ENCODE assay signal across 1 cellular context in the genomic region with DNA sequence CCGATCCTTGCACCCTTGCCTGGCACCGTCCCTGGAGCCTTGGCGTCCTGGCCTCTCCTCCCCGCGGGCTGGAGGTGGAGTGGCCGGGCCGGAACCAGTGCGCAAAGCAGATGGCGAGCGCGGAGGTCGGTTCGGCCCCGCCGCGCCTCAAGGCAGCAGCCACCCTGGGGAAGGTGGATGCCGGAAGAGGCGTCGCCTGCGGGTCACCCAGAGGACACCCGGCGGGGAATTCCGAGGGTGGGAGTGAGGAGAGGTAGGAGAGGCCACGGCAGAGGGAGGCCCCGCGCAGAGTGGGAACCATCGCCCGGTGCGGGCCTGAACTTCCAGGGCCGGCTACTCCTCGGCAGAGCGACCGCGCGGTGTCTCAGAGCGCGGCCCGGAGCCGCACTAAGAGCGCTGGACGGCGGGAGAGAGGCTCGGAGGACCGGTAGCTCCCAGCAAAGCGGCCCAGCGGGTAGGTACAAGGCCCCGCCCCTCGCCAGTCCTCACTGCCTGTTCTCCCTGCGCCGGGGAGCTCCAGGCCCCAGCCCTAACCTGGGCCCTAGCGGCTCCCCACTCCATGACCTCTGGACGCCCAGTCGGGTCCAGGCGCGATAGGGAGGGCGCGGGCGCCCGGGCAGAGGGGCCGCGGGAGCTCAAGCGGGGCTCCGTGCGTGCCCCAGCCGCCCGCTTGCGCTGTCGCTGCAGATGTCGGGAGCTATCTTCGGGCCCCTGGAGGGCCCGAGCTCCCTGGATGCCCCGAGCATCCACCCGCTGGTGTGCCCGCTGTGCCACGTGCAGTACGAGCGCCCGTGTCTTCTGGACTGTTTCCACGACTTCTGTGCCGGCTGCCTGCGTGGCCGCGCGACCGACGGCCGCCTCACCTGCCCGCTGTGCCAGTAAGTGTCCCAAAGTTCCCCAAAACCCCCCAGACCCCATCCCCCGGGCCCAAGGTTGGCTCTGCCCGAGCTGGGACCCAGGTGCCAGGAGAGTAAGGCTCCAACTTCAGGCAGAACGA.
TF ChIP-seq lines count a peak whose summit lies in the region.

A gene with protein sequence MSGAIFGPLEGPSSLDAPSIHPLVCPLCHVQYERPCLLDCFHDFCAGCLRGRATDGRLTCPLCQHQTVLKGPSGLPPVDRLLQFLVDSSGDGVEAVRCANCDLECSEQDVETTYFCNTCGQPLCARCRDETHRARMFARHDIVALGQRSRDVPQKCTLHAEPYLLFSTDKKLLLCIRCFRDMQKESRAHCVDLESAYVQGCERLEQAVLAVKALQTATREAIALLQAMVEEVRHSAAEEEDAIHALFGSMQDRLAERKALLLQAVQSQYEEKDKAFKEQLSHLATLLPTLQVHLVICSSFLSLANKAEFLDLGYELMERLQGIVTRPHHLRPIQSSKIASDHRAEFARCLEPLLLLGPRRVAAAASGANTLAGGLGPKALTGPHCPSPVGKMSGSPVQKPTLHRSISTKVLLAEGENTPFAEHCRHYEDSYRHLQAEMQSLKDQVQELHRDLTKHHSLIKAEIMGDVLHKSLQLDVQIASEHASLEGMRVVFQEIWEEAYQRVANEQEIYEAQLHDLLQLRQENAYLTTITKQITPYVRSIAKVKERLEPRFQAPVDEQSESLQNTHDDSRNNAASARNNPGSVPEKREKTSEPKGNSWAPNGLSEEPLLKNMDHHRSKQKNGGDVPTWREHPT (plus strand): TSS at position 271 of the 997 bp plus-strand sequence. CDS start 417 bp downstream, at position 688.

TF ChIP-seq in HepG2, 621 proteins besides CTCF, POLR2A, EP300 and RAD21 (continued from another document and continues in another):
- TF ChIP-seq RFX1 (IDR thresholded peaks at IDR 0.05) = no peak
- peak; percentile 56; the same call in 1 of the 2 replicates for TF ChIP-seq PBX3 (CRISPR knock-in tag; IDR thresholded peaks at IDR 0.05; ENCODE audit: borderline replicate concordance)
- TF ChIP-seq ZC3H13 (CRISPR knock-in tag; IDR thresholded peaks at IDR 0.05) = no peak
- TF ChIP-seq ZBTB8A (CRISPR knock-in tag; IDR thresholded peaks at IDR 0.05; ENCODE audit: borderline replicate concordance, low read depth) = no peak; the same call in 1 of the 2 replicates
- TF ChIP-seq SRF (IDR thresholded peaks at IDR 0.05; ENCODE audit: low read depth, low read length) = no peak
- peak; percentile 90 for TF ChIP-seq TEAD3 (CRISPR knock-in tag; optimal IDR thresholded peaks at IDR 0.05; ENCODE audit: borderline replicate concordance)
- TF ChIP-seq GTF2F1 (IDR thresholded peaks at IDR 0.05; ENCODE audit: low read length) = no peak
- TF ChIP-seq ZNF646 (CRISPR knock-in tag; IDR thresholded peaks at IDR 0.05) = no peak
- TF ChIP-seq ZNF720 (CRISPR knock-in tag; IDR thresholded peaks at IDR 0.05) = no peak
- TF ChIP-seq FOXP1 (IDR thresholded peaks at IDR 0.05) = no peak
- TF ChIP-seq FOXP1 (CRISPR knock-in tag; IDR thresholded peaks at IDR 0.05) = no peak
- TF ChIP-seq ZNF749 (CRISPR knock-in tag; IDR thresholded peaks at IDR 0.05; ENCODE audit: borderline replicate concordance) = no peak; the same call in 1 of the 2 replicates
- 0 out of 2 replicates have a peak, but pooled peaks have one; percentile 72 for TF ChIP-seq ARHGAP35 (CRISPR knock-in tag; IDR thresholded peaks at IDR 0.05; ENCODE audit: borderline replicate concordance)
- TF ChIP-seq MATR3 (CRISPR knock-in tag; IDR thresholded peaks at IDR 0.05) = no peak
- no peak for TF ChIP-seq TOE1 (CRISPR knock-in tag; IDR thresholded peaks at IDR 0.05)
- no peak for TF ChIP-seq CSRNP2 (CRISPR knock-in tag; conservative IDR thresholded peaks at IDR 0.05; ENCODE audit: low read depth)
- TF ChIP-seq EEA1 (CRISPR knock-in tag; IDR thresholded peaks at IDR 0.05; ENCODE audit: borderline replicate concordance) = no peak
- TF ChIP-seq CC2D1A (CRISPR knock-in tag; IDR thresholded peaks at IDR 0.05) = no peak
- TF ChIP-seq, protein P1, sequence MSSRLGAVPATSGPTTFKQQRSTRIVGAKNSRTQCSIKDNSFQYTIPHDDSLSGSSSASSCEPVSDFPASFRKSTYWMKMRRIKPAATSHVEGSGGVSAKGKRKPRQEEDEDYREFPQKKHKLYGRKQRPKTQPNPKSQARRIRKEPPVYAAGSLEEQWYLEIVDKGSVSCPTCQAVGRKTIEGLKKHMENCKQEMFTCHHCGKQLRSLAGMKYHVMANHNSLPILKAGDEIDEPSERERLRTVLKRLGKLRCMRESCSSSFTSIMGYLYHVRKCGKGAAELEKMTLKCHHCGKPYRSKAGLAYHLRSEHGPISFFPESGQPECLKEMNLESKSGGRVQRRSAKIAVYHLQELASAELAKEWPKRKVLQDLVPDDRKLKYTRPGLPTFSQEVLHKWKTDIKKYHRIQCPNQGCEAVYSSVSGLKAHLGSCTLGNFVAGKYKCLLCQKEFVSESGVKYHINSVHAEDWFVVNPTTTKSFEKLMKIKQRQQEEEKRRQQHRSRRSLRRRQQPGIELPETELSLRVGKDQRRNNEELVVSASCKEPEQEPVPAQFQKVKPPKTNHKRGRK (CRISPR knock-in tag; IDR thresholded peaks at IDR 0.05) = peak; percentile 57; the same call in 1 of the 2 replicates
- no peak for TF ChIP-seq ZC3H4 (CRISPR knock-in tag; IDR thresholded peaks at IDR 0.05; ENCODE audit: borderline replicate concordance)
- peak; percentile 59; the same call in 1 of the 2 replicates for TF ChIP-seq HOXD1 (CRISPR knock-in tag; IDR thresholded peaks at IDR 0.05)
- TF ChIP-seq SCMH1 (CRISPR knock-in tag; IDR thresholded peaks at IDR 0.05; ENCODE audit: borderline replicate concordance) = no peak
- no peak for TF ChIP-seq NCOA5 (CRISPR knock-in tag; IDR thresholded peaks at IDR 0.05)
- no peak for TF ChIP-seq ZNF496 (CRISPR knock-in tag; IDR thresholded peaks at IDR 0.05; ENCODE audit: insufficient replicate concordance)
- TF ChIP-seq ZNF235 (CRISPR knock-in tag; IDR thresholded peaks at IDR 0.05; ENCODE audit: borderline replicate concordance) = no peak
- TF ChIP-seq, protein P2, sequence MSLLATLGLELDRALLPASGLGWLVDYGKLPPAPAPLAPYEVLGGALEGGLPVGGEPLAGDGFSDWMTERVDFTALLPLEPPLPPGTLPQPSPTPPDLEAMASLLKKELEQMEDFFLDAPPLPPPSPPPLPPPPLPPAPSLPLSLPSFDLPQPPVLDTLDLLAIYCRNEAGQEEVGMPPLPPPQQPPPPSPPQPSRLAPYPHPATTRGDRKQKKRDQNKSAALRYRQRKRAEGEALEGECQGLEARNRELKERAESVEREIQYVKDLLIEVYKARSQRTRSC (CRISPR knock-in tag; IDR thresholded peaks at IDR 0.05; ENCODE audit: low read depth) = no peak
- TF ChIP-seq, protein P3, sequence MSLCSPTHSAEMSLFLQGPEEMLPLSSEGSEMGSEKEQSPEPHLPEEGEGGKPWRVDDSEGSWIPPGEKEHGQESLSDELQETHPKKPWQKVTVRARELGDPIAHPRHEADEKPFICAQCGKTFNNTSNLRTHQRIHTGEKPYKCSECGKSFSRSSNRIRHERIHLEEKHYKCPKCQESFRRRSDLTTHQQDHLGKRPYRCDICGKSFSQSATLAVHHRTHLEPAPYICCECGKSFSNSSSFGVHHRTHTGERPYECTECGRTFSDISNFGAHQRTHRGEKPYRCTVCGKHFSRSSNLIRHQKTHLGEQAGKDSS (CRISPR knock-in tag; IDR thresholded peaks at IDR 0.05; ENCODE audit: borderline replicate concordance, low read depth) = no peak
- TF ChIP-seq FOSL2 (CRISPR knock-in tag; IDR thresholded peaks at IDR 0.05) = no peak
- peak; percentile 82; the same call in 1 of the 2 replicates for TF ChIP-seq SNAI1 (CRISPR knock-in tag; IDR thresholded peaks at IDR 0.05; ENCODE audit: borderline replicate concordance)
- peak; percentile 69 for TF ChIP-seq HNRNPK (IDR thresholded peaks at IDR 0.05; ENCODE audit: low read depth, low read length, poor library complexity, severe bottlenecking)
- TF ChIP-seq ZNF274 (CRISPR knock-in tag; IDR thresholded peaks at IDR 0.05) = peak; percentile 88; the same call in 1 of the 2 replicates
- TF ChIP-seq, protein P4, sequence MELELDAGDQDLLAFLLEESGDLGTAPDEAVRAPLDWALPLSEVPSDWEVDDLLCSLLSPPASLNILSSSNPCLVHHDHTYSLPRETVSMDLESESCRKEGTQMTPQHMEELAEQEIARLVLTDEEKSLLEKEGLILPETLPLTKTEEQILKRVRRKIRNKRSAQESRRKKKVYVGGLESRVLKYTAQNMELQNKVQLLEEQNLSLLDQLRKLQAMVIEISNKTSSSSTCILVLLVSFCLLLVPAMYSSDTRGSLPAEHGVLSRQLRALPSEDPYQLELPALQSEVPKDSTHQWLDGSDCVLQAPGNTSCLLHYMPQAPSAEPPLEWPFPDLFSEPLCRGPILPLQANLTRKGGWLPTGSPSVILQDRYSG (CRISPR knock-in tag; IDR thresholded peaks at IDR 0.05) = 0 out of 2 replicates have a peak, but pooled peaks have one; percentile 56
- TF ChIP-seq, protein P5, sequence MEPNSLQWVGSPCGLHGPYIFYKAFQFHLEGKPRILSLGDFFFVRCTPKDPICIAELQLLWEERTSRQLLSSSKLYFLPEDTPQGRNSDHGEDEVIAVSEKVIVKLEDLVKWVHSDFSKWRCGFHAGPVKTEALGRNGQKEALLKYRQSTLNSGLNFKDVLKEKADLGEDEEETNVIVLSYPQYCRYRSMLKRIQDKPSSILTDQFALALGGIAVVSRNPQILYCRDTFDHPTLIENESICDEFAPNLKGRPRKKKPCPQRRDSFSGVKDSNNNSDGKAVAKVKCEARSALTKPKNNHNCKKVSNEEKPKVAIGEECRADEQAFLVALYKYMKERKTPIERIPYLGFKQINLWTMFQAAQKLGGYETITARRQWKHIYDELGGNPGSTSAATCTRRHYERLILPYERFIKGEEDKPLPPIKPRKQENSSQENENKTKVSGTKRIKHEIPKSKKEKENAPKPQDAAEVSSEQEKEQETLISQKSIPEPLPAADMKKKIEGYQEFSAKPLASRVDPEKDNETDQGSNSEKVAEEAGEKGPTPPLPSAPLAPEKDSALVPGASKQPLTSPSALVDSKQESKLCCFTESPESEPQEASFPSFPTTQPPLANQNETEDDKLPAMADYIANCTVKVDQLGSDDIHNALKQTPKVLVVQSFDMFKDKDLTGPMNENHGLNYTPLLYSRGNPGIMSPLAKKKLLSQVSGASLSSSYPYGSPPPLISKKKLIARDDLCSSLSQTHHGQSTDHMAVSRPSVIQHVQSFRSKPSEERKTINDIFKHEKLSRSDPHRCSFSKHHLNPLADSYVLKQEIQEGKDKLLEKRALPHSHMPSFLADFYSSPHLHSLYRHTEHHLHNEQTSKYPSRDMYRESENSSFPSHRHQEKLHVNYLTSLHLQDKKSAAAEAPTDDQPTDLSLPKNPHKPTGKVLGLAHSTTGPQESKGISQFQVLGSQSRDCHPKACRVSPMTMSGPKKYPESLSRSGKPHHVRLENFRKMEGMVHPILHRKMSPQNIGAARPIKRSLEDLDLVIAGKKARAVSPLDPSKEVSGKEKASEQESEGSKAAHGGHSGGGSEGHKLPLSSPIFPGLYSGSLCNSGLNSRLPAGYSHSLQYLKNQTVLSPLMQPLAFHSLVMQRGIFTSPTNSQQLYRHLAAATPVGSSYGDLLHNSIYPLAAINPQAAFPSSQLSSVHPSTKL (CRISPR knock-in tag; IDR thresholded peaks at IDR 0.05) = peak; percentile 58; the same call in 1 of the 2 replicates
- TF ChIP-seq NBN (conservative IDR thresholded peaks at IDR 0.05) = no peak
